ENCODE assay signal across 8 cellular contexts in genomic region chr1:151593651-151594625, GRCh38. TPM values are rescaled to one million over a fixed set of nuclear protein-coding genes. Genes with fewer than 3 reads are reported as not detected.
DNase-seq lines count a peak whose midpoint lies in the region; ATAC-seq and TF ChIP-seq lines count a peak whose summit lies in the region.

No MANE protein-coding gene starts in this region.

- ATAC-seq in gastrocnemius medialis (peak; percentile 65 to 81), HG03039 (IDR thresholded peaks at IDR 0.05; ENCODE audit: unreplicated experiment) (no peak)

- no peaks in the 10 kb centered on the region for H3K27me3 ChIP-seq in gastrocnemius medialis

- no peak for TF ChIP-seq POLR2A in gastrocnemius medialis (IDR thresholded peaks at IDR 0.05)

- intact Hi-C loops in gastrocnemius medialis (cut with DNase I; ENCODE audit: low total_unique reads) = loop anchor here (1.0 to 2.0 kb wide), 3 partner anchors 141 to 242 kb away; no protein-coding TSS in a partner anchor

- no peak overlapping the region for H3K27ac ChIP-seq in gastrocnemius medialis

- peak; percentile 82 to 96 (median 84) for TF ChIP-seq CTCF in gastrocnemius medialis (IDR thresholded peaks at IDR 0.05 in 4 of 5, conservative IDR thresholded peaks at IDR 0.05 in 1 of 5)

- H3K4me3 ChIP-seq in gastrocnemius medialis = no peak overlapping the region

- no peaks in the 10 kb centered on the region for H3K36me3 ChIP-seq in gastrocnemius medialis

- in situ Hi-C loops in gastrocnemius medialis (cut with MboI; ENCODE audit: low sequenced_read_pairs in 4 of 4) = loop anchor here (5.0 to 25.0 kb wide), 4 partner anchors 138 to 243 kb away; partner anchors contain the start of genes C2CD4D (in 3 of the 4) and RORC (in 3 of the 4)

- DNase-seq in NCI-H524 (lab: John Stamatoyannopoulos, UW) (peak; percentile 44 to 62), NCI-H524 treated with DMSO at 0.1 percent for 48 hours (lab: John Stamatoyannopoulos, UW) (no peak), NCI-H1105 treated with DMSO at 0.1 percent for 48 hours (lab: John Stamatoyannopoulos, UW) (peak; percentile 82), T-helper 1 cell (peak; percentile 70 to 83 (median 78)), amniotic epithelial cell (ENCODE audit: low read depth) (peak; percentile 38), hippocampal formation (lab: John Stamatoyannopoulos, UW) (peak; percentile 16 to 31), gastrocnemius medialis (peak; percentile 50 to 70)

- no peaks in the 10 kb centered on the region for H3K9me3 ChIP-seq in gastrocnemius medialis

- H3K4me1 ChIP-seq in gastrocnemius medialis = peaks cover 0 to 7% of the 10 kb centered on the region in 2 donors

RNA-seq across cellular contexts. Expression of gene SNX27, which starts 17.9 kb away (rescaled TPM):
- 10 to 100 TPM; 37.0 to 43.7 (median 40.9) TPM for total RNA-seq in gastrocnemius medialis

RNA-seq across cellular contexts. Expression of gene TUFT1, which starts 53.8 kb away (rescaled TPM):
- 1 to 10 TPM; 1.2 to 4.0 (median 2.7) TPM for total RNA-seq in gastrocnemius medialis
